13 cellular contexts compared by ENCODE assay signal in genomic region chr7:33038639-33039038, GRCh38. TPM values are rescaled to one million over a fixed set of nuclear protein-coding genes. Genes with fewer than 3 reads are reported as not detected.
A peak's percentile ranks its signal among the peaks of the same experiment; 100 is the strongest.
DNase-seq lines count a peak whose midpoint lies in the region; ATAC-seq and TF ChIP-seq lines count a peak whose summit lies in the region.
"Had no signal": no experiment of that assay in that cellular context is flagged by ENCODE, and none has a peak within 500 bp of the region (broad histone marks: within the 10 kb centered on the region; RNA-seq: fewer than 3 reads in every experiment).

No MANE protein-coding gene starts in this region.

- DNase-seq in activated naive CD4-positive, alpha-beta T cell treated with anti-CD3 and anti-CD28 coated beads, Interleukin-2, amount 10 ng/mL, durations not matched to agents 7 days and 5 days: no peak
- no peak for DNase-seq in activated naive CD4-positive, alpha-beta T cell (lab: John Stamatoyannopoulos, UW)
- no peak for DNase-seq in activated CD8-positive, alpha-beta T cell treated with anti-CD3 and anti-CD28 coated beads, Interleukin-2, amount 10 ng/mL, durations not matched to agents 7 days and 5 days
- DNase-seq in testis (no peak), posterior vena cava (ENCODE audit: low spot score) (no peak)
- DNase-seq: activated gamma-delta T cell; mesendoderm; stimulated activated CD4-positive, alpha-beta T cell treated with anti-CD3 and anti-CD28 coated beads, Interleukin-4, amount 100 ng/mL, for 24 hours had no signal

- H3K4me1 ChIP-seq in liver (ENCODE audit: control insufficient read depth in 4 of 4, insufficient read depth in 4 of 4, low read length in 3 of 4): peaks cover 4 to 46% (median 23%) of the 10 kb centered on the region in 4 donors
- H3K4me1 ChIP-seq in testis: peaks cover 14% of the 10 kb centered on the region

- TF ChIP-seq RAD21 in liver (IDR thresholded peaks at IDR 0.05): no peak

- H3K36me3 ChIP-seq in liver (ENCODE audit: control insufficient read depth in 4 of 4, insufficient read depth in 3 of 4, low read depth in 1 of 4, low read length in 3 of 4): no peaks in the 10 kb centered on the region
- no peaks in the 10 kb centered on the region for H3K36me3 ChIP-seq in testis (ENCODE audit: low read depth, missing control alignments)
- H3K36me3 ChIP-seq: HAP-1 had no signal

- intact Hi-C loops in testis (cut with DNase I; ENCODE audit: low total_unique reads) (no loop called here), posterior vena cava (cut with DNase I) (no loop called here)

- H3K27me3 ChIP-seq in liver (ENCODE audit: control insufficient read depth in 4 of 4, insufficient read depth in 4 of 4, low read length in 3 of 4): no peaks in the 10 kb centered on the region
- no peaks in the 10 kb centered on the region for H3K27me3 ChIP-seq in testis

- H3K9me3 Mint-ChIP-seq in activated naive CD4-positive, alpha-beta T cell treated with anti-CD3 and anti-CD28 coated beads, Interleukin-2, amount 10 ng/mL, durations not matched to agents 7 days and 5 days: no peaks in the 10 kb centered on the region
- no peaks in the 10 kb centered on the region for H3K9me3 Mint-ChIP-seq in activated CD8-positive, alpha-beta T cell treated with anti-CD3 and anti-CD28 coated beads, Interleukin-2, amount 10 ng/mL, durations not matched to agents 7 days and 5 days (ENCODE audit: insufficient read depth)

- H3K27ac Mint-ChIP-seq in activated naive CD4-positive, alpha-beta T cell treated with anti-CD3 and anti-CD28 coated beads, Interleukin-2, amount 10 ng/mL, durations not matched to agents 7 days and 5 days: peak overlapping the region; percentile 84
- H3K27ac Mint-ChIP-seq in activated CD8-positive, alpha-beta T cell treated with anti-CD3 and anti-CD28 coated beads, Interleukin-2, amount 10 ng/mL, durations not matched to agents 7 days and 5 days: peak overlapping the region; percentile 82

- peaks cover 50% of the 10 kb centered on the region for H3K4me1 Mint-ChIP-seq in activated naive CD4-positive, alpha-beta T cell treated with anti-CD3 and anti-CD28 coated beads, Interleukin-2, amount 10 ng/mL, durations not matched to agents 7 days and 5 days
- H3K4me1 Mint-ChIP-seq in activated CD8-positive, alpha-beta T cell treated with anti-CD3 and anti-CD28 coated beads, Interleukin-2, amount 10 ng/mL, durations not matched to agents 7 days and 5 days (ENCODE audit: low read depth): peaks cover 39% of the 10 kb centered on the region

- peak overlapping the region; percentile 60 to 99 for H3K9ac ChIP-seq in liver (ENCODE audit: low read depth in 1 of 2, low read length in 2 of 2)

- H3K4me3 ChIP-seq in liver (ENCODE audit: low read depth in 1 of 3, low read length in 3 of 3) (peak overlapping the region in 1 of 3 donors; percentile 11), testis (no peak overlapping the region)
- H3K4me3 ChIP-seq: HAP-1 had no signal

- H3K4me3 Mint-ChIP-seq in activated naive CD4-positive, alpha-beta T cell treated with anti-CD3 and anti-CD28 coated beads, Interleukin-2, amount 10 ng/mL, durations not matched to agents 7 days and 5 days: peak overlapping the region; percentile 78
- H3K4me3 Mint-ChIP-seq in activated CD8-positive, alpha-beta T cell treated with anti-CD3 and anti-CD28 coated beads, Interleukin-2, amount 10 ng/mL, durations not matched to agents 7 days and 5 days: peak overlapping the region; percentile 81

- no peak for ATAC-seq in activated CD8-positive, alpha-beta T cell treated with anti-CD3 and anti-CD28 coated beads, Interleukin-2, amount 10 ng/mL, durations not matched to agents 7 days and 5 days
- ATAC-seq in HG03442 (IDR thresholded peaks at IDR 0.05; ENCODE audit: unreplicated experiment) (no peak), HG02623 (IDR thresholded peaks at IDR 0.05; ENCODE audit: unreplicated experiment) (no peak)

- TF ChIP-seq CTCF in liver (IDR thresholded peaks at IDR 0.05; ENCODE audit: low read depth, low read length, missing input control) (no peak), testis (IDR thresholded peaks at IDR 0.05) (no peak)

- CTCF ChIA-PET in activated naive CD4-positive, alpha-beta T cell treated with anti-CD3 and anti-CD28 coated beads, Interleukin-2, amount 10 ng/mL, durations not matched to agents 7 days and 5 days (lab: Charles Lee): no interaction called here
- CTCF ChIA-PET in activated CD8-positive, alpha-beta T cell treated with anti-CD3 and anti-CD28 coated beads, Interleukin-2, amount 10 ng/mL, durations not matched to agents 7 days and 5 days (lab: Charles Lee): interaction anchor here (1.6 to 3.2 kb wide), 6 partner anchors 10 to 192 kb away, joined by 5 to 31 read pairs (median 21); partner anchors contain the start of genes NT5C3A and RP9

- H3K9me3 ChIP-seq in liver (ENCODE audit: control insufficient read depth in 4 of 4, low read length in 3 of 4) (no peaks in the 10 kb centered on the region), testis (no peaks in the 10 kb centered on the region)
- H3K9me3 ChIP-seq: HAP-1 had no signal

- WGBS in liver: 17% methylated on average over 2 of the region's 2 CpGs
- 14 to 20% methylated on average over 2 of the region's 2 CpGs for WGBS in testis, 2 donors

- POLR2A ChIA-PET in activated CD8-positive, alpha-beta T cell treated with anti-CD3 and anti-CD28 coated beads, Interleukin-2, amount 10 ng/mL, durations not matched to agents 7 days and 5 days (lab: Charles Lee): interaction anchor here (2.7 kb wide), 1 partner anchor 70 kb away, joined by 14 read pairs; the partner anchor contains the start of gene RP9

- no peaks in the 10 kb centered on the region for H3K27me3 Mint-ChIP-seq in activated naive CD4-positive, alpha-beta T cell treated with anti-CD3 and anti-CD28 coated beads, Interleukin-2, amount 10 ng/mL, durations not matched to agents 7 days and 5 days
- H3K27me3 Mint-ChIP-seq in activated CD8-positive, alpha-beta T cell treated with anti-CD3 and anti-CD28 coated beads, Interleukin-2, amount 10 ng/mL, durations not matched to agents 7 days and 5 days (ENCODE audit: low read depth): no peaks in the 10 kb centered on the region

- H3K36me3 Mint-ChIP-seq in activated naive CD4-positive, alpha-beta T cell treated with anti-CD3 and anti-CD28 coated beads, Interleukin-2, amount 10 ng/mL, durations not matched to agents 7 days and 5 days: peaks cover 16% of the 10 kb centered on the region
- peaks cover 20% of the 10 kb centered on the region for H3K36me3 Mint-ChIP-seq in activated CD8-positive, alpha-beta T cell treated with anti-CD3 and anti-CD28 coated beads, Interleukin-2, amount 10 ng/mL, durations not matched to agents 7 days and 5 days (ENCODE audit: low read depth)

- H3K27ac ChIP-seq in liver (ENCODE audit: low read depth in 1 of 2, low read length in 2 of 2): peak overlapping the region; percentile 73 to 75
- H3K27ac ChIP-seq in testis: peak overlapping the region; percentile 24 to 81
- H3K27ac ChIP-seq: C4-2B had no signal

- no peak for TF ChIP-seq POLR2A in testis (IDR thresholded peaks at IDR 0.05)

TF ChIP-seq in liver, 16 proteins besides CTCF, POLR2A, EP300 and RAD21:
- no peak for TF ChIP-seq NR2F2 (IDR thresholded peaks at IDR 0.05)
- no peak for TF ChIP-seq HNF4G (IDR thresholded peaks at IDR 0.05)
- no peak for TF ChIP-seq ZBTB33 (IDR thresholded peaks at IDR 0.05)
- no peak for TF ChIP-seq HNF4A (conservative IDR thresholded peaks at IDR 0.05)
- no peak for TF ChIP-seq YY1 (IDR thresholded peaks at IDR 0.05)
- no peak for TF ChIP-seq MAX (IDR thresholded peaks at IDR 0.05)
- TF ChIP-seq SP1 (IDR thresholded peaks at IDR 0.05): no peak
- TF ChIP-seq GABPA (IDR thresholded peaks at IDR 0.05 in 1 of 2, conservative IDR thresholded peaks at IDR 0.05 in 1 of 2): no peak
- no peak for TF ChIP-seq RXRA (IDR thresholded peaks at IDR 0.05)
- no peak for TF ChIP-seq JUND (IDR thresholded peaks at IDR 0.05)
- TF ChIP-seq EGR1 (IDR thresholded peaks at IDR 0.05; ENCODE audit: low read depth in 2 of 2): no peak

RNA-seq across cellular contexts. Expression of gene NT5C3A, which starts 23.9 kb away (rescaled TPM):
- 10 to 100 TPM; 44.4 to 45.8 TPM for total RNA-seq in activated CD8-positive, alpha-beta T cell treated with anti-CD3 and anti-CD28 coated beads, Interleukin-2, amount 10 ng/mL, durations not matched to agents 7 days and 5 days
- total RNA-seq in liver: 10 to 100 TPM in 1 of 2 donors, 1 to 10 TPM in 1; 9.5 to 41.6 TPM
- polyA plus RNA-seq in liver: 1 to 10 TPM; 4.3 to 9.8 TPM
- 10 to 100 TPM; 19.5 to 23.8 TPM for total RNA-seq in testis
- polyA plus RNA-seq in testis (ENCODE audit: insufficient read depth, low read depth, low replicate concordance): 18.9 TPM
- total RNA-seq in posterior vena cava: 10 to 100 TPM; 20.0 to 20.1 TPM
